ENCODE assay signal across 10 cellular contexts in the genomic region with DNA sequence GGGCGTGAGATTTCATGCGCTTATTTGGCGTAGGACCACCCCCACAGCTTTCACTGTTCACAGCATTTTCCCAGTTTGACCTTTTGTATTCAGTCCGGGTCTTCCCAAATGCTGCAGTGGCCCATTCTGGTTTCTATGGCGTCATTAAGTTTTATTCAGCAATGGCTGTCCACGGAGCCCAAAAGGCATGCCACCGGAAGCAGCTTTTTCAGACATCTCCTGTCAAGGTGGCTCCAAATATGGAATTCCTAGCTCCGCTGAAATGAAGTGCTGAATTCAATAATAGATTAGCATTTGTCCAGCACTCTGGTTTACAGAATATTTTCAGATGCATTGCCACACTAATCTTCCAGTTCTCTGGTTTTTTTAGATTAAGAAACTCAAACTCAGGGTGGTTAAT.
DNase-seq lines count a peak whose midpoint lies in the region; ATAC-seq, FAIRE-seq and TF ChIP-seq lines count a peak whose summit lies in the region.
"Had no signal": no experiment of that assay in that cellular context is flagged by ENCODE, and none has a peak within 500 bp of the region (broad histone marks: within the 10 kb centered on the region; RNA-seq: fewer than 3 reads in every experiment).

No MANE protein-coding gene starts in this region.

- H3K27ac ChIP-seq in 22Rv1 (peak overlapping the region; percentile 77; the same call in 1 of the 2 replicates), keratinocyte (ENCODE audit: control insufficient read depth, insufficient read depth, low read length) (no peak overlapping the region), colonic mucosa (no peak overlapping the region)

- H3K4me3 Mint-ChIP-seq in activated CD8-positive, alpha-beta T cell treated with anti-CD3 and anti-CD28 coated beads, Interleukin-2, amount 10 ng/mL, durations not matched to agents 7 days and 5 days = peak overlapping the region; percentile 78

- POLR2A ChIA-PET in activated CD8-positive, alpha-beta T cell treated with anti-CD3 and anti-CD28 coated beads, Interleukin-2, amount 10 ng/mL, durations not matched to agents 7 days and 5 days (lab: Charles Lee) = no interaction called here

- H3K4me1 ChIP-seq in keratinocyte (ENCODE audit: control insufficient read depth, extremely low read depth, insufficient read depth, low read length) = peaks cover 5% of the 10 kb centered on the region
- H3K4me1 ChIP-seq in colonic mucosa = no peaks in the 10 kb centered on the region

- H2AFZ ChIP-seq in keratinocyte (ENCODE audit: control insufficient read depth, low read length) = no peak overlapping the region

- H3K36me3 Mint-ChIP-seq in activated CD8-positive, alpha-beta T cell treated with anti-CD3 and anti-CD28 coated beads, Interleukin-2, amount 10 ng/mL, durations not matched to agents 7 days and 5 days (ENCODE audit: low read depth) = peaks cover 4% of the 10 kb centered on the region

- intact Hi-C loops in colonic mucosa (cut with DNase I) = no loop called here

- DNase-seq in G401 (ENCODE audit: low spot score) = peak; percentile 22
- no peak for DNase-seq in activated CD8-positive, alpha-beta T cell treated with anti-CD3 and anti-CD28 coated beads, Interleukin-2, amount 10 ng/mL, durations not matched to agents 7 days and 5 days
- DNase-seq in keratinocyte (ENCODE audit: low read depth, low spot score) = no peak
- DNase-seq in NCI-H345 treated with DMSO at 0.1 percent for 48 hours (lab: John Stamatoyannopoulos, UW; ENCODE audit: unreplicated experiment) = no peak
- DNase-seq in colonic mucosa = no peak
- DNase-seq: SIG-M5 had no signal

- H3K9ac ChIP-seq in keratinocyte (ENCODE audit: control insufficient read depth, extremely low read depth, insufficient read depth, low read length) (no peak overlapping the region), colonic mucosa (ENCODE audit: low read depth in 2 of 2, low read length in 2 of 2) (no peak overlapping the region)

- peaks cover 19% of the 10 kb centered on the region for H3K4me1 Mint-ChIP-seq in activated CD8-positive, alpha-beta T cell treated with anti-CD3 and anti-CD28 coated beads, Interleukin-2, amount 10 ng/mL, durations not matched to agents 7 days and 5 days (ENCODE audit: low read depth)

- H4K20me1 ChIP-seq in keratinocyte (ENCODE audit: control insufficient read depth, extremely low read depth, insufficient read depth, low read length) = no peaks in the 10 kb centered on the region

- peak overlapping the region; percentile 53 for H3K4me2 ChIP-seq in keratinocyte (ENCODE audit: control insufficient read depth, extremely low read depth, insufficient read depth, low read depth, low read length)

- peak overlapping the region; percentile 85 for H3K27ac Mint-ChIP-seq in activated CD8-positive, alpha-beta T cell treated with anti-CD3 and anti-CD28 coated beads, Interleukin-2, amount 10 ng/mL, durations not matched to agents 7 days and 5 days

- ATAC-seq in activated CD8-positive, alpha-beta T cell treated with anti-CD3 and anti-CD28 coated beads, Interleukin-2, amount 10 ng/mL, durations not matched to agents 7 days and 5 days = no peak
- no peak for ATAC-seq in GM21447 (IDR thresholded peaks at IDR 0.05; ENCODE audit: unreplicated experiment)
- ATAC-seq in HG03280 (IDR thresholded peaks at IDR 0.05; ENCODE audit: unreplicated experiment) = no peak

- FAIRE-seq in keratinocyte (lab: Jason Lieb, UNC) = no peak
- FAIRE-seq: G401.6 had no signal

- CTCF ChIA-PET in activated CD8-positive, alpha-beta T cell treated with anti-CD3 and anti-CD28 coated beads, Interleukin-2, amount 10 ng/mL, durations not matched to agents 7 days and 5 days (lab: Charles Lee) = interaction anchor here (0.8 to 9.9 kb wide), 6 partner anchors 11 to 181 kb away, joined by 3 to 66 read pairs (median 6); a partner anchor contains a TSS

- H3K9me3 ChIP-seq in keratinocyte (ENCODE audit: control insufficient read depth, low read depth, low read length) = no peaks in the 10 kb centered on the region
- H3K9me3 ChIP-seq in colonic mucosa = no peaks in the 10 kb centered on the region

- no peaks in the 10 kb centered on the region for H3K9me1 ChIP-seq in keratinocyte (ENCODE audit: control insufficient read depth, extremely low read depth, insufficient read depth, low read length)

- no peaks in the 10 kb centered on the region for H3K79me2 ChIP-seq in keratinocyte (ENCODE audit: control insufficient read depth, insufficient read depth, low read length)

- H3K27me3 Mint-ChIP-seq in activated CD8-positive, alpha-beta T cell treated with anti-CD3 and anti-CD28 coated beads, Interleukin-2, amount 10 ng/mL, durations not matched to agents 7 days and 5 days (ENCODE audit: low read depth) = peaks cover 9% of the 10 kb centered on the region

- H3K4me3 ChIP-seq in keratinocyte (ENCODE audit: control insufficient read depth in 2 of 3, extremely low read depth in 1 of 3, insufficient read depth in 2 of 3, low read depth in 1 of 3, low read length in 3 of 3) = peak overlapping the region in 1 of 3 experiments; percentile 90
- no peak overlapping the region for H3K4me3 ChIP-seq in colonic mucosa

- TF ChIP-seq CTCF in 22Rv1 (IDR thresholded peaks at IDR 0.05) (no peak), keratinocyte (optimal IDR thresholded peaks at IDR 0.05 in 1 of 3, IDR thresholded peaks at IDR 0.05 in 1 of 3, conservative IDR thresholded peaks at IDR 0.05 in 1 of 3; ENCODE audit: extremely low read depth in 1 of 3, insufficient read depth in 2 of 3, low read length in 3 of 3) (no peak), colonic mucosa (IDR thresholded peaks at IDR 0.05) (no peak)

- peaks cover 5% of the 10 kb centered on the region for H3K9me3 Mint-ChIP-seq in activated CD8-positive, alpha-beta T cell treated with anti-CD3 and anti-CD28 coated beads, Interleukin-2, amount 10 ng/mL, durations not matched to agents 7 days and 5 days (ENCODE audit: insufficient read depth)

- no peaks in the 10 kb centered on the region for H3K36me3 ChIP-seq in keratinocyte (ENCODE audit: control insufficient read depth in 2 of 2, extremely low read depth in 1 of 2, insufficient read depth in 2 of 2, low read length in 2 of 2)
- H3K36me3 ChIP-seq in colonic mucosa = no peaks in the 10 kb centered on the region

- no peaks in the 10 kb centered on the region for H3K27me3 ChIP-seq in keratinocyte (ENCODE audit: control insufficient read depth, extremely low read depth, insufficient read depth, low read length)
- no peaks in the 10 kb centered on the region for H3K27me3 ChIP-seq in colonic mucosa

- dilution Hi-C loops in keratinocyte (cut with MboI; ENCODE audit: extremely low pct_ligation_motif_present, low sequenced_read_pairs) = no loop called here

- in situ Hi-C loops in G401 (cut with HindIII; ENCODE audit: low sequenced_read_pairs) = loop anchor here (25.0 kb wide), 1 partner anchor 129 kb away; a partner anchor contains a TSS
